In genomic region chr20:34390769-34391447, GRCh38 we compare ENCODE assay signal across 8 cellular contexts. TPM values are rescaled to one million over a fixed set of nuclear protein-coding genes. Genes with fewer than 3 reads are reported as not detected.
DNase-seq lines count a peak whose midpoint lies in the region; ATAC-seq and TF ChIP-seq lines count a peak whose summit lies in the region.

No MANE protein-coding gene starts in this region.

- DNase-seq in GM04503 (ENCODE audit: low read depth) (peak; percentile 82), RPMI7951 (ENCODE audit: low read depth) (peak; percentile 98), retinal pigment epithelial cell (ENCODE audit: low read depth) (peak; percentile 68), 8988T (no peak), SK-N-DZ (ENCODE audit: low spot score) (no peak)
- no peak for DNase-seq in effector memory CD8-positive, alpha-beta T cell

- H3K27me3 Mint-ChIP-seq in effector memory CD8-positive, alpha-beta T cell, result no peaks in the 10 kb centered on the region

- peaks cover 41 to 46% of the 10 kb centered on the region in 2 donors for H3K4me1 Mint-ChIP-seq in effector memory CD8-positive, alpha-beta T cell (ENCODE audit: low read depth in 2 of 2)

- peak; percentile 63 for ATAC-seq in effector memory CD8-positive, alpha-beta T cell (replicated peaks)
- ATAC-seq in HG02610 (IDR thresholded peaks at IDR 0.05; ENCODE audit: unreplicated experiment) (no peak), HG03175 (IDR thresholded peaks at IDR 0.05; ENCODE audit: unreplicated experiment) (no peak)

- no peaks in the 10 kb centered on the region for H3K9me3 Mint-ChIP-seq in effector memory CD8-positive, alpha-beta T cell

- no peak for TF ChIP-seq CTCF in retinal pigment epithelial cell (conservative IDR thresholded peaks at IDR 0.05; ENCODE audit: low read depth, low read length)

- peaks cover 40% of the 10 kb centered on the region for H3K36me3 Mint-ChIP-seq in effector memory CD8-positive, alpha-beta T cell (ENCODE audit: insufficient read depth)

- H3K4me3 Mint-ChIP-seq in effector memory CD8-positive, alpha-beta T cell, result peak overlapping the region; percentile 1 to 47

- H3K27ac Mint-ChIP-seq in effector memory CD8-positive, alpha-beta T cell, result peak overlapping the region; percentile 7 to 87

- H3K4me3 ChIP-seq in retinal pigment epithelial cell (ENCODE audit: low read length), result no peak overlapping the region

RNA-seq across cellular contexts. Expression of gene ITCH, which starts 27.8 kb away (rescaled TPM):
- 60.1 and 67.4 TPM in 2 replicates for total RNA-seq in RPMI7951 (2014; rRNA removed; shearing (Covaris generic))
- polyA plus RNA-seq in SK-N-DZ (2014; cell fraction: cytosol; rRNA removed), result 27.7 and 36.2 TPM in 2 replicates
- 24.4 and 26.2 TPM in 2 replicates for polyA plus RNA-seq in SK-N-DZ (2014; cell fraction: nucleus; rRNA removed)

Comparison
In these comparisons a context has a peak if more than half of its experiments do, and no peak if none do; other contexts are left out.
1. DNase-seq: peak in GM04503 (single experiment), RPMI7951 (single experiment) and retinal pigment epithelial cell (single experiment); none in effector memory CD8-positive, alpha-beta T cell (0 of 3), 8988T (single experiment) and SK-N-DZ (single experiment).